In the genomic region with DNA sequence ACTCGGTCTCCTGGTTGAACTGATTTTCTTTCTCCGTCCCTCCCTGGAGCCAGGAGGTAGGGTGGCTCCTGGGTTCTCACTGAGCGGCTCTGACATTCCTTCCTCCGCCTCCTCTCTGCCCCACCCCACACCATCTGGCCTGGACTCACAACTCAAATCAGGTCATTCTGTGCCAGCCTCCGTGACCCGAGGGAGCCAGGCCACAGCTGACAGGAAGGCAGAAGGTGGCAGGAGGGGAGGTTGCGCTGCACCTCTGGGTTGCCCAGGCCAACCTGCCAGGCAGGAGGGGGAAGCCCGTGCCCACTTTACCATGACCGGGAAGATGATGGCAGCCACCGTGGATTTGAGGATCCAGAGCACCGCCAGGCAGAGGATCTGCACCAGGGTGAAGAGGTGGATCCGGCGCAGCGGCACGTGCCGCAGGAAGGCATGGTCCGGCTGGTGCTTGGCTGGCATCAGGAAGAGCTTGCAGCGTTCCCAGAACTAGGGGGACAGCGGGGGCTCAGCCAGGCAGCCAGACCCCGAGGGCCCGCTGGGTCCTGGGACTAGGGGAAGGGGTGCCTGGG, we compare ENCODE assay signal across 17 cellular contexts. TPM values are rescaled to one million over a fixed set of nuclear protein-coding genes. Genes with fewer than 3 reads are reported as not detected.
A peak's percentile ranks its signal among the peaks of the same experiment; 100 is the strongest.
DNase-seq lines count a peak whose midpoint lies in the region; ATAC-seq, FAIRE-seq and TF ChIP-seq lines count a peak whose summit lies in the region.
"Had no signal": no experiment of that assay in that cellular context is flagged by ENCODE, and none has a peak within 500 bp of the region (broad histone marks: within the 10 kb centered on the region; RNA-seq: fewer than 3 reads in every experiment).

No MANE protein-coding gene starts in this region.

- BruUV-seq in Calu3 (replicated peaks; lab: Mats Ljungman, UMichigan): no TSS peak

- peaks cover 15% of the 10 kb centered on the region for H3K36me3 Mint-ChIP-seq in Calu3 (ENCODE audit: insufficient read depth, unreplicated experiment)

- peaks cover 14% of the 10 kb centered on the region for H3K4me1 Mint-ChIP-seq in Calu3 (ENCODE audit: low read depth, unreplicated experiment)
- H3K4me1 Mint-ChIP-seq: activated B cell treated with CpG ODN at 0.5 μM for 24 hours; naive thymus-derived CD8-positive, alpha-beta T cell had no signal

- H3K4me3 Mint-ChIP-seq in Calu3 (ENCODE audit: low read depth, unreplicated experiment): no peak overlapping the region
- H3K4me3 Mint-ChIP-seq: activated B cell treated with CpG ODN at 0.5 μM for 24 hours; naive thymus-derived CD8-positive, alpha-beta T cell had no signal

- FAIRE-seq in pancreas (lab: Jason Lieb, UNC): no peak
- FAIRE-seq: bronchial epithelial cell, endometrium had no signal

- DNase-seq in Calu3: no peak
- peak; percentile 40 for DNase-seq in RWPE1 (ENCODE audit: low spot score)
- DNase-seq in foreskin keratinocyte: no peak
- DNase-seq in pancreas: peak; percentile 47 to 80 (median 70)
- no peak for DNase-seq in BE2C
- DNase-seq in testis: no peak
- no peak for DNase-seq in cortex of kidney (lab: John Stamatoyannopoulos, UW)
- DNase-seq: activated B cell treated with CpG ODN at 0.5 μM for 24 hours; activated naive CD4-positive, alpha-beta T cell treated with anti-CD3 and anti-CD28 coated beads, Interleukin-2, amount 50 U/mL, for 16 hours; head of caudate nucleus; naive thymus-derived CD8-positive, alpha-beta T cell; NCI-H2107 had no signal

- H3K4me3 ChIP-seq in pancreas: no peak overlapping the region
- H3K4me3 ChIP-seq in BE2C (ENCODE audit: low read depth, low read length): no peak overlapping the region
- H3K4me3 ChIP-seq in testis: no peak overlapping the region
- H3K4me3 ChIP-seq: skin epidermis had no signal

- POLR2A ChIA-PET in RWPE1 (lab: Yijun Ruan, JAX; ENCODE audit: low non-redundant PET): no interaction called here

- H3K27ac ChIP-seq in RWPE1: peak overlapping the region; percentile 77
- no peak overlapping the region for H3K27ac ChIP-seq in foreskin keratinocyte
- H3K27ac ChIP-seq in pancreas: no peak overlapping the region
- no peak overlapping the region for H3K27ac ChIP-seq in testis

- H3K36me3 ChIP-seq in pancreas (no peaks in the 10 kb centered on the region), BE2C (no peaks in the 10 kb centered on the region), testis (ENCODE audit: low read depth, missing control alignments) (no peaks in the 10 kb centered on the region)

- H3K27ac Mint-ChIP-seq in Calu3 (ENCODE audit: unreplicated experiment): peak overlapping the region; percentile 16
- H3K27ac Mint-ChIP-seq: activated B cell treated with CpG ODN at 0.5 μM for 24 hours had no signal

- ATAC-seq in foreskin keratinocyte (peak; percentile 47), pancreas (peak; percentile 85 to 95 (median 90)), HG03460 (IDR thresholded peaks at IDR 0.05; ENCODE audit: unreplicated experiment) (no peak)
- ATAC-seq: HCT116; naive thymus-derived CD8-positive, alpha-beta T cell had no signal

- H3K27me3 Mint-ChIP-seq in Calu3 (ENCODE audit: unreplicated experiment): no peaks in the 10 kb centered on the region
- H3K27me3 Mint-ChIP-seq: activated B cell treated with CpG ODN at 0.5 μM for 24 hours; naive thymus-derived CD8-positive, alpha-beta T cell had no signal

- H3K27me3 ChIP-seq in foreskin keratinocyte (no peaks in the 10 kb centered on the region), pancreas (no peaks in the 10 kb centered on the region), BE2C (no peaks in the 10 kb centered on the region), testis (no peaks in the 10 kb centered on the region)

- CTCF ChIA-PET in Calu3 (lab: Charles Lee) (no interaction called here), RWPE1 (lab: Yijun Ruan, JAX) (interaction anchor here (1.6 kb wide), 1 partner anchor 23 kb away, joined by 6 read pairs; no protein-coding TSS in a partner anchor)

- intact Hi-C loops in Calu3 (cut with micrococcal nuclease; ENCODE audit: unreplicated experiment): no loop called here
- intact Hi-C loops in pancreas (cut with DNase I): no loop called here
- intact Hi-C loops in testis (cut with DNase I; ENCODE audit: low total_unique reads): no loop called here

- H3K9me3 ChIP-seq in pancreas: no peaks in the 10 kb centered on the region
- no peaks in the 10 kb centered on the region for H3K9me3 ChIP-seq in BE2C
- H3K9me3 ChIP-seq in testis: no peaks in the 10 kb centered on the region

- 49 to 61% methylated on average over 21 of the region's 21 CpGs for WGBS in pancreas, 2 donors
- WGBS in testis, 2 donors: 88 to 89% methylated on average over 17 to 21 of the region's 21 CpGs

- no peak for TF ChIP-seq CTCF in Calu3 (IDR thresholded peaks at IDR 0.05; ENCODE audit: unreplicated experiment)
- no peak for TF ChIP-seq CTCF in RWPE1 (conservative IDR thresholded peaks at IDR 0.05; ENCODE audit: low read depth)
- TF ChIP-seq CTCF in foreskin keratinocyte (conservative IDR thresholded peaks at IDR 0.05): no peak
- no peak for TF ChIP-seq CTCF in pancreas (IDR thresholded peaks at IDR 0.05)
- TF ChIP-seq CTCF in BE2C (IDR thresholded peaks at IDR 0.05; ENCODE audit: low read depth, low read length): no peak
- no peak for TF ChIP-seq CTCF in testis (IDR thresholded peaks at IDR 0.05)

- peaks cover 6% of the 10 kb centered on the region for H3K4me1 ChIP-seq in foreskin keratinocyte
- peaks cover 0 to 7% (median 6%) of the 10 kb centered on the region in 3 donors for H3K4me1 ChIP-seq in pancreas
- no peaks in the 10 kb centered on the region for H3K4me1 ChIP-seq in BE2C
- H3K4me1 ChIP-seq in testis: no peaks in the 10 kb centered on the region

- H3K9me3 Mint-ChIP-seq in Calu3 (ENCODE audit: low read depth, unreplicated experiment): no peaks in the 10 kb centered on the region
- H3K9me3 Mint-ChIP-seq: activated B cell treated with CpG ODN at 0.5 μM for 24 hours; naive thymus-derived CD8-positive, alpha-beta T cell had no signal

- TF ChIP-seq POLR2A in testis (IDR thresholded peaks at IDR 0.05): no peak

RNA-seq across cellular contexts. Expression of gene MTHFD2, which starts 28.3 kb away (rescaled TPM):
- total RNA-seq in Calu3 (2022) (177 and 205 TPM in 2 replicates), foreskin keratinocyte (121 and 154 TPM in 2 replicates), pancreas (100 to 1,000 TPM in 1 of 6 donors, 10 to 100 TPM in 5; 23.7 to 288 (median 31.9) TPM), testis (10 to 100 TPM; 19.0 to 23.2 TPM)
- polyA plus RNA-seq in foreskin keratinocyte (85.6 and 90.9 TPM in 2 replicates), pancreas (10 to 100 TPM; 10.2 to 14.3 TPM), testis (ENCODE audit: insufficient read depth, low read depth, low replicate concordance) (39.3 TPM)
- 155 TPM for polyA plus RNA-seq in BE2C (2012; ENCODE audit: insufficient read depth, insufficient read length, low read depth)

RNA-seq across cellular contexts. Expression of gene MOB1A, which starts 48.1 kb away (rescaled TPM):
- 116 and 119 TPM in 2 replicates for total RNA-seq in Calu3 (2022)
- total RNA-seq in foreskin keratinocyte: 113 and 116 TPM in 2 replicates
- 32.8 and 39.5 TPM in 2 replicates for polyA plus RNA-seq in foreskin keratinocyte
- 10 to 100 TPM; 16.1 to 53.3 (median 25.8) TPM for total RNA-seq in pancreas
- polyA plus RNA-seq in pancreas: 10 to 100 TPM in 1 of 2 donors, 1 to 10 TPM in 1; 7.8 to 12.2 TPM
- 5.9 TPM for polyA plus RNA-seq in BE2C (2012; ENCODE audit: insufficient read depth, insufficient read length, low read depth)
- total RNA-seq in testis: 10 to 100 TPM; 66.0 to 66.4 TPM
- 73.9 TPM for polyA plus RNA-seq in testis (ENCODE audit: insufficient read depth, low read depth, low replicate concordance)

Comparison
In these comparisons a context has a peak if more than half of its experiments do, and no peak if none do; other contexts are left out.
1. DNase-seq: peak in RWPE1 (single experiment) and pancreas (6 of 6); none in Calu3 (single experiment), foreskin keratinocyte (0 of 2), BE2C (single experiment), testis (single experiment) and cortex of kidney (single experiment).